1 cellular context compared by ENCODE assay signal in genomic region chr2:223937535-223937934, GRCh38.
TF ChIP-seq lines count a peak whose summit lies in the region.

No MANE protein-coding gene starts in this region.

TF ChIP-seq in WTC11, 78 proteins besides CTCF, POLR2A, EP300 and RAD21 (continued from another document):
- no peak for TF ChIP-seq STAT6 (CRISPR knock-in tag; conservative IDR thresholded peaks at IDR 0.05; ENCODE audit: low read depth)
- no peak for TF ChIP-seq TCF7 (CRISPR knock-in tag; IDR thresholded peaks at IDR 0.05; ENCODE audit: low read depth)
